In genomic region chr17:47717261-47717697, GRCh38 we compare ENCODE assay signal across 9 cellular contexts. TPM values are rescaled to one million over a fixed set of nuclear protein-coding genes. Genes with fewer than 3 reads are reported as not detected.
DNase-seq lines count a peak whose midpoint lies in the region; ATAC-seq and TF ChIP-seq lines count a peak whose summit lies in the region.
"Had no signal": no experiment of that assay in that cellular context is flagged by ENCODE, and none has a peak within 500 bp of the region (broad histone marks: within the 10 kb centered on the region; RNA-seq: fewer than 3 reads in every experiment).

No MANE protein-coding gene starts in this region.

- H3K4me1 ChIP-seq in fibroblast of lung (ENCODE audit: control insufficient read depth, extremely low read depth, insufficient read depth, low read length): peaks cover 23% of the 10 kb centered on the region

- no peaks in the 10 kb centered on the region for H3K79me2 ChIP-seq in fibroblast of lung (ENCODE audit: control insufficient read depth, insufficient read depth, low read length)

- no peak overlapping the region for H3K27ac ChIP-seq in fibroblast of lung (ENCODE audit: insufficient read depth, low read length)
- H3K27ac ChIP-seq: coronary artery had no signal

- no peaks in the 10 kb centered on the region for H3K9me3 ChIP-seq in fibroblast of lung (ENCODE audit: control insufficient read depth, insufficient read depth, low read depth, low read length)

- no peaks in the 10 kb centered on the region for H4K20me1 ChIP-seq in fibroblast of lung (ENCODE audit: control insufficient read depth, extremely low read depth, insufficient read depth, low read length)

- peaks cover 48% of the 10 kb centered on the region for H3K27me3 ChIP-seq in fibroblast of lung (ENCODE audit: control insufficient read depth, insufficient read depth, low read length)

- H3K9ac ChIP-seq in fibroblast of lung (ENCODE audit: insufficient read depth, low read length): no peak overlapping the region

- H2AFZ ChIP-seq in fibroblast of lung (ENCODE audit: low read length): no peak overlapping the region

- peak; percentile 55 to 57 for ATAC-seq in stimulated activated naive B cell treated with anti-CD40 and anti-IgM and Interleukin-4, amounts not matched to agents 10 μg/mL and 1 μg/mL and 100 μg/mL, for 72 hours (replicated peaks)
- ATAC-seq in HG03039 (IDR thresholded peaks at IDR 0.05; ENCODE audit: unreplicated experiment) (no peak), GM21423 (IDR thresholded peaks at IDR 0.05; ENCODE audit: unreplicated experiment) (no peak)

- H3K36me3 Mint-ChIP-seq in stimulated activated naive B cell treated with anti-CD40 and anti-IgM and Interleukin-4, amounts not matched to agents 10 μg/mL and 1 μg/mL and 100 μg/mL, for 72 hours: no peaks in the 10 kb centered on the region

- no peaks in the 10 kb centered on the region for H3K36me3 ChIP-seq in fibroblast of lung (ENCODE audit: control insufficient read depth, insufficient read depth, low read length)

- H3K27me3 Mint-ChIP-seq in stimulated activated naive B cell treated with anti-CD40 and anti-IgM and Interleukin-4, amounts not matched to agents 10 μg/mL and 1 μg/mL and 100 μg/mL, for 72 hours: peaks cover 0 to 4% of the 10 kb centered on the region in 2 donors

- H3K27ac Mint-ChIP-seq in stimulated activated naive B cell treated with anti-CD40 and anti-IgM and Interleukin-4, amounts not matched to agents 10 μg/mL and 1 μg/mL and 100 μg/mL, for 72 hours: peak overlapping the region; percentile 65

- peak; percentile 19 to 46 for TF ChIP-seq CTCF in fibroblast of lung (conservative IDR thresholded peaks at IDR 0.05 in 1 of 2, IDR thresholded peaks at IDR 0.05 in 1 of 2; ENCODE audit: low read depth in 1 of 2, low read length in 2 of 2)

- no peak overlapping the region for H3K4me3 ChIP-seq in fibroblast of lung (replicated peaks in 1 of 4; ENCODE audit: control extremely low read depth in 1 of 4, insufficient read depth in 1 of 4, low read depth in 3 of 4, low read length in 4 of 4)
- H3K4me3 ChIP-seq: coronary artery had no signal

- peaks cover 88 to 100% of the 10 kb centered on the region in 2 donors for H3K4me1 Mint-ChIP-seq in stimulated activated naive B cell treated with anti-CD40 and anti-IgM and Interleukin-4, amounts not matched to agents 10 μg/mL and 1 μg/mL and 100 μg/mL, for 72 hours

- H3K9me3 Mint-ChIP-seq in stimulated activated naive B cell treated with anti-CD40 and anti-IgM and Interleukin-4, amounts not matched to agents 10 μg/mL and 1 μg/mL and 100 μg/mL, for 72 hours: no peaks in the 10 kb centered on the region

- H3K4me2 ChIP-seq in fibroblast of lung (ENCODE audit: extremely low read depth, insufficient read depth, low read length): no peak overlapping the region

- DNase-seq in activated naive CD4-positive, alpha-beta T cell treated with Interleukin-2 at 50 U/mL for 16 hours: peak; percentile 56
- DNase-seq in activated naive CD4-positive, alpha-beta T cell (lab: John Stamatoyannopoulos, UW): no peak
- peak; percentile 48 for DNase-seq in UCSD-AML1 (lab: John Stamatoyannopoulos, UW; ENCODE audit: unreplicated experiment)
- no peak for DNase-seq in fibroblast of lung (ENCODE audit: low read depth in 2 of 2)
- DNase-seq in stimulated activated naive B cell treated with anti-CD40 and anti-IgM and Interleukin-4, amounts not matched to agents 10 μg/mL and 1 μg/mL and 100 μg/mL, for 72 hours: peak; percentile 75
- DNase-seq in NCI-H748 (lab: John Stamatoyannopoulos, UW; ENCODE audit: unreplicated experiment): no peak

- peak overlapping the region; percentile 30 to 42 for H3K4me3 Mint-ChIP-seq in stimulated activated naive B cell treated with anti-CD40 and anti-IgM and Interleukin-4, amounts not matched to agents 10 μg/mL and 1 μg/mL and 100 μg/mL, for 72 hours

RNA-seq across cellular contexts. Expression of gene TBX21, which starts 15.8 kb away (rescaled TPM):
- not detected in 2 replicates for total RNA-seq in fibroblast of lung
- polyA plus RNA-seq in fibroblast of lung: not detected in 2 replicates
- polyA plus RNA-seq in fibroblast of lung (2012): not detected in 2 replicates
- polyA minus RNA-seq in fibroblast of lung (ENCODE audit: low replicate concordance): not detected in 2 replicates

RNA-seq across cellular contexts. Expression of gene TBKBP1, which starts 23.3 kb away (rescaled TPM):
- total RNA-seq in fibroblast of lung: 11.3 and 11.6 TPM in 2 replicates
- polyA plus RNA-seq in fibroblast of lung: 4.6 and 5.3 TPM in 2 replicates
- 7.6 and 8.0 TPM in 2 replicates for polyA plus RNA-seq in fibroblast of lung (2012)
- 8.3 and 8.6 TPM in 2 replicates for polyA minus RNA-seq in fibroblast of lung (ENCODE audit: low replicate concordance)

Comparison
In these comparisons a context has a peak if more than half of its experiments do, and no peak if none do; other contexts are left out.
1. DNase-seq: peak in activated naive CD4-positive, alpha-beta T cell treated with Interleukin-2 at 50 U/mL for 16 hours (single experiment), UCSD-AML1 (single experiment) and stimulated activated naive B cell treated with anti-CD40 and anti-IgM and Interleukin-4, amounts not matched to agents 10 μg/mL and 1 μg/mL and 100 μg/mL, for 72 hours (single experiment); none in activated naive CD4-positive, alpha-beta T cell (0 of 4), fibroblast of lung (0 of 2) and NCI-H748 (single experiment).
2. ATAC-seq: peak in stimulated activated naive B cell treated with anti-CD40 and anti-IgM and Interleukin-4, amounts not matched to agents 10 μg/mL and 1 μg/mL and 100 μg/mL, for 72 hours (2 of 2); none in HG03039 (single experiment) and GM21423 (single experiment).